21 cellular contexts compared by ENCODE assay signal in genomic region chrX:54633641-54634040, GRCh38.
DNase-seq lines count a peak whose midpoint lies in the region; ATAC-seq and TF ChIP-seq lines count a peak whose summit lies in the region.
"Had no signal": no experiment of that assay in that cellular context is flagged by ENCODE, and none has a peak within 500 bp of the region (broad histone marks: within the 10 kb centered on the region; RNA-seq: fewer than 3 reads in every experiment).

No MANE protein-coding gene starts in this region.

- ATAC-seq in HG02870 (IDR thresholded peaks at IDR 0.05; ENCODE audit: unreplicated experiment): no peak
- ATAC-seq in body of pancreas: no peak
- ATAC-seq: gastroesophageal sphincter, left colon had no signal

- H4K20me1 ChIP-seq in mammary epithelial cell (ENCODE audit: insufficient read depth, low read length): no peaks in the 10 kb centered on the region

- no peaks in the 10 kb centered on the region for H3K9me3 ChIP-seq in mammary epithelial cell (replicated peaks; ENCODE audit: insufficient read depth, low read length)
- H3K9me3 ChIP-seq in breast epithelium: peaks cover 3 to 16% of the 10 kb centered on the region in 2 donors
- no peaks in the 10 kb centered on the region for H3K9me3 ChIP-seq in iPS-20b (ENCODE audit: insufficient read depth, low read depth, low read length)
- no peaks in the 10 kb centered on the region for H3K9me3 ChIP-seq in body of pancreas
- H3K9me3 ChIP-seq: BE2C, Caco-2, colonic mucosa, gastroesophageal sphincter had no signal

- BruUV-seq in mammary epithelial cell (replicated peaks; lab: Mats Ljungman, UMichigan): no TSS peak

- TF ChIP-seq POLR2A in breast epithelium (IDR thresholded peaks at IDR 0.05): no peak
- TF ChIP-seq POLR2A in body of pancreas (IDR thresholded peaks at IDR 0.05): no peak

- 89% methylated on average over 3 of the region's 3 CpGs for WGBS in mammary epithelial cell (ENCODE audit: low coverage, missing lambda C conversion rate)
- WGBS in body of pancreas, 2 donors: 65 to 73% methylated on average over 2 to 3 of the region's 3 CpGs

- CTCF ChIA-PET in mammary epithelial cell (lab: Charles Lee; ENCODE audit: low non-redundant PET): no interaction called here

- no peaks in the 10 kb centered on the region for H3K27me3 ChIP-seq in mammary epithelial cell (ENCODE audit: insufficient read depth, low read length)
- no peaks in the 10 kb centered on the region for H3K27me3 ChIP-seq in breast epithelium
- H3K27me3 ChIP-seq in iPS-20b (ENCODE audit: insufficient read depth, low read length): no peaks in the 10 kb centered on the region
- H3K27me3 ChIP-seq in body of pancreas: no peaks in the 10 kb centered on the region
- H3K27me3 ChIP-seq: BE2C, colonic mucosa, gastroesophageal sphincter had no signal

- dilution Hi-C loops in mammary epithelial cell (cut with HindIII; ENCODE audit: low sequenced_read_pairs): no loop called here

- no peak overlapping the region for H2AFZ ChIP-seq in mammary epithelial cell (ENCODE audit: low read depth, low read length)

- H3K79me2 ChIP-seq in mammary epithelial cell (ENCODE audit: insufficient read depth, low read length): no peaks in the 10 kb centered on the region

- no peaks in the 10 kb centered on the region for H3K4me1 ChIP-seq in mammary epithelial cell (ENCODE audit: insufficient read depth, low read length)
- no peaks in the 10 kb centered on the region for H3K4me1 ChIP-seq in breast epithelium
- peaks cover 5% of the 10 kb centered on the region for H3K4me1 ChIP-seq in iPS-20b (ENCODE audit: insufficient read depth, low read length)
- H3K4me1 ChIP-seq in body of pancreas: no peaks in the 10 kb centered on the region
- H3K4me1 ChIP-seq: BE2C, Caco-2, colonic mucosa, gastroesophageal sphincter had no signal

- H3K36me3 ChIP-seq in mammary epithelial cell (ENCODE audit: insufficient read depth, low read length): no peaks in the 10 kb centered on the region
- H3K36me3 ChIP-seq in breast epithelium: no peaks in the 10 kb centered on the region
- H3K36me3 ChIP-seq in iPS-20b (ENCODE audit: insufficient read depth, low read depth, low read length): no peaks in the 10 kb centered on the region
- H3K36me3 ChIP-seq in body of pancreas (replicated peaks in 1 of 2; ENCODE audit: insufficient read depth in 1 of 2, low read depth in 2 of 2): no peaks in the 10 kb centered on the region
- H3K36me3 ChIP-seq: BE2C, colonic mucosa, gastroesophageal sphincter had no signal

- in situ Hi-C loops in mammary epithelial cell (cut with MboI; ENCODE audit: low sequenced_read_pairs in 2 of 2): no loop called here

- H3K9ac ChIP-seq in mammary epithelial cell (ENCODE audit: insufficient read depth, low read length): no peak overlapping the region
- H3K9ac ChIP-seq in iPS-20b (ENCODE audit: low read depth, low read length): peak overlapping the region; percentile 63; the same call in 1 of the 2 replicates

- TF ChIP-seq CTCF in mammary epithelial cell (conservative IDR thresholded peaks at IDR 0.05 in 1 of 2, IDR thresholded peaks at IDR 0.05 in 1 of 2; ENCODE audit: extremely low read depth in 1 of 2, insufficient read depth in 1 of 2, low read depth in 1 of 2, low read length in 2 of 2): no peak
- TF ChIP-seq CTCF in breast epithelium (IDR thresholded peaks at IDR 0.05): no peak
- TF ChIP-seq CTCF in choroid plexus epithelial cell (conservative IDR thresholded peaks at IDR 0.05; ENCODE audit: low read depth, low read length): no peak
- TF ChIP-seq CTCF in body of pancreas (IDR thresholded peaks at IDR 0.05): no peak

- intact Hi-C loops in mammary epithelial cell (cut with micrococcal nuclease) (no loop called here), breast epithelium (cut with DNase I; ENCODE audit: low total_unique reads) (no loop called here), body of pancreas (cut with DNase I) (no loop called here)

- H3K4me3 ChIP-seq in mammary epithelial cell (replicated peaks in 1 of 3; ENCODE audit: insufficient read depth in 1 of 3, low read depth in 2 of 3, low read length in 3 of 3): no peak overlapping the region
- no peak overlapping the region for H3K4me3 ChIP-seq in breast epithelium
- no peak overlapping the region for H3K4me3 ChIP-seq in choroid plexus epithelial cell (ENCODE audit: low read depth, low read length)
- H3K4me3 ChIP-seq in iPS-20b (ENCODE audit: low read length): peak overlapping the region; percentile 17; the same call in 1 of the 2 replicates
- no peak overlapping the region for H3K4me3 ChIP-seq in body of pancreas
- H3K4me3 ChIP-seq: colonic mucosa, gastroesophageal sphincter had no signal

- DNase-seq in mammary epithelial cell (peak; percentile 0), breast epithelium (ENCODE audit: low spot score in 2 of 2) (no peak), choroid plexus epithelial cell (ENCODE audit: low read depth) (peak; percentile 80), smooth muscle cell of the brain vasculature (ENCODE audit: low read depth, low spot score) (peak; percentile 10), hippocampal formation (lab: John Stamatoyannopoulos, UW) (no peak), body of pancreas (no peak)
- DNase-seq: activated CD4-positive, alpha-beta T cell treated with anti-CD3 and anti-CD28 coated beads for 1 hour; BE2C; Caco-2; colonic mucosa; EL; left colon; NCI-H1417 treated with DMSO at 0.1 percent for 48 hours; NCI-H2107; NCI-H524; RPMI8226; stimulated activated CD4-positive, alpha-beta T cell treated with anti-CD3 and anti-CD28 coated beads, Interleukin-12 subunit alpha, Interleukin-12 subunit beta, amount 100 ng/mL, for 4 hours had no signal

- H3K4me2 ChIP-seq in mammary epithelial cell (ENCODE audit: insufficient read depth, low read depth, low read length): no peak overlapping the region

- H3K27ac ChIP-seq in mammary epithelial cell (ENCODE audit: insufficient read depth, low read depth, low read length) (no peak overlapping the region), breast epithelium (no peak overlapping the region), iPS-20b (ENCODE audit: low read length) (peak overlapping the region; percentile 77), body of pancreas (no peak overlapping the region)
- H3K27ac ChIP-seq: 22Rv1, colonic mucosa, gastroesophageal sphincter had no signal

Comparison
In these comparisons a context has a peak if more than half of its experiments do, and no peak if none do; other contexts are left out.
1. DNase-seq: peak in mammary epithelial cell (single experiment), choroid plexus epithelial cell (single experiment) and smooth muscle cell of the brain vasculature (single experiment); none in breast epithelium (0 of 2), hippocampal formation (0 of 2) and body of pancreas (0 of 4).